1 cellular context compared by ENCODE assay signal in the genomic region with DNA sequence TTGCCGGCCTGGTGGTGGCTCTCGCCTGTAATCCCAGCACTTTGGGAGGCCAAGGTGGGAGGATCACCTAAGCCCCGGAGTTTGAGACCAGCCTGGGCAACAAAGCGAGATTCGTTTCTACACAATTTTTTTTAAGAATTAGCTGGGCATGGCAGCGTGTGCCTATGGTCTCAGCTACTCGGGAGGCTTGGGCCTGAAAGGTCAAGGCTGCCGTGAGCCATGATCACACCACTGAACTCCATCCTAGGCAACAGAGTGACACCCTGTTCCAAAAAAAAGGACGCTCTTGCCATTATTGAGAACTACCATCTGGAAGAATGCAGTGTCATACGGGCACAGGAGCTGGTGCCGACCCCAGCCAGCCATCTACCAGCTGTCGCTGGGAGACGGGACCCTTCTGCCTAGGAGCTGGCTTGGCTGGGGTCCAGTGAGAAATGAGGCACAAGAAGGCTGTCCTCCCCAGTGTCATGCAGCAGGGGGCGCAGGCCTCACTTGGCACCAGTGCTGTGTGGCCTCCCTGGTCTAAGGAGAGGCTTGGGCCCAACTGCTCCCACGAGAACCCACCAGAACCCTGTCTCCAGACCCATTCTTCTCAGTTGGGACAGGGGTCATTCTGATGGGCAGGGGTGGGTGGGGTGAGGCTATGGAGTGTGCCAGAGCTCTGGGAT.
TF ChIP-seq lines count a peak whose summit lies in the region.

No MANE protein-coding gene starts in this region.

TF ChIP-seq in HEK293T, 16 proteins besides CTCF, POLR2A, EP300 and RAD21:
- TF ChIP-seq CTBP1 (IDR thresholded peaks at IDR 0.05; ENCODE audit: borderline replicate concordance) (no peak), BHLHE40 (IDR thresholded peaks at IDR 0.05; ENCODE audit: borderline replicate concordance) (no peak), ZNF384 (IDR thresholded peaks at IDR 0.05) (no peak), LEF1 (IDR thresholded peaks at IDR 0.05; ENCODE audit: borderline replicate concordance) (no peak), ARNT (IDR thresholded peaks at IDR 0.05) (no peak), HDGF (IDR thresholded peaks at IDR 0.05; ENCODE audit: borderline replicate concordance) (no peak)
